26 cellular contexts compared by ENCODE assay signal in genomic region chr14:94395306-94395899, GRCh38. TPM values are rescaled to one million over a fixed set of nuclear protein-coding genes. Genes with fewer than 3 reads are reported as not detected.
A peak's percentile ranks its signal among the peaks of the same experiment; 100 is the strongest.
DNase-seq lines count a peak whose midpoint lies in the region; ATAC-seq, FAIRE-seq and TF ChIP-seq lines count a peak whose summit lies in the region.
"Had no signal": no experiment of that assay in that cellular context is flagged by ENCODE, and none has a peak within 500 bp of the region (broad histone marks: within the 10 kb centered on the region; RNA-seq: fewer than 3 reads in every experiment).

No MANE protein-coding gene starts in this region.

- H4K20me1 ChIP-seq in HepG2 (ENCODE audit: insufficient read depth, low read length) = no peaks in the 10 kb centered on the region
- no peaks in the 10 kb centered on the region for H4K20me1 ChIP-seq in SK-N-SH (ENCODE audit: insufficient read depth)
- H4K20me1 ChIP-seq: BLaER1 had no signal

- CTCF ChIA-PET in HepG2 (lab: Yijun Ruan, JAX; ENCODE audit: low intra/inter-chr PET ratio, low total read pairs) = no interaction called here
- CTCF ChIA-PET in SK-N-SH (lab: Yijun Ruan, JAX) = no interaction called here

- H3K27me3 ChIP-seq in HepG2 (ENCODE audit: control insufficient read depth in 1 of 2, insufficient read depth in 2 of 2, low read length in 2 of 2) (no peaks in the 10 kb centered on the region), upper lobe of right lung (no peaks in the 10 kb centered on the region), SK-N-SH (ENCODE audit: insufficient read depth) (no peaks in the 10 kb centered on the region)
- H3K27me3 ChIP-seq: BLaER1, right atrium auricular region, SJSA1 had no signal

- peaks cover 48% of the 10 kb centered on the region for H3K4me1 Mint-ChIP-seq in activated T-cell treated with anti-CD3 and anti-CD28 coated beads, Interleukin-2, amount 50 U/mL, for 72 hours (ENCODE audit: low read depth)
- peaks cover 44% of the 10 kb centered on the region for H3K4me1 Mint-ChIP-seq in activated T-cell treated with anti-CD3 and anti-CD28 coated beads, Interleukin-2, amount 50 U/mL, for 24 hours (ENCODE audit: low read depth)
- H3K4me1 Mint-ChIP-seq in activated T-helper 1 cell treated with anti-CD3 and anti-CD28 coated beads, Interleukin-12 subunit alpha, Interleukin-12 subunit beta, Interleukin-2, Interleukin-4 antibody, amounts not matched to agents 30 ng/mL and 10 ng/mL and 1 ng/mL, durations not matched to agents 14 hours and 24 hours and 36 hours (ENCODE audit: low read depth) = peaks cover 46% of the 10 kb centered on the region

- H3K9ac ChIP-seq in HepG2 (ENCODE audit: insufficient read depth, low read depth, low read length) = peak overlapping the region; percentile 72
- no peak overlapping the region for H3K9ac ChIP-seq in SK-N-SH
- H3K9ac ChIP-seq: BLaER1 had no signal

- H3K4me3 ChIP-seq in HepG2 (replicated peaks in 1 of 3; ENCODE audit: insufficient read depth in 1 of 3, low read depth in 2 of 3, low read length in 3 of 3) (peak overlapping the region; percentile 28 to 67 (median 35); a peak in 5 of 6 replicates), upper lobe of right lung (no peak overlapping the region), SK-N-SH (ENCODE audit: low read depth in 2 of 2, low read length in 1 of 2) (no peak overlapping the region)
- H3K4me3 ChIP-seq: BLaER1, right atrium auricular region, SJSA1 had no signal

- no peaks in the 10 kb centered on the region for H3K9me3 ChIP-seq in HepG2 (ENCODE audit: low read length)
- H3K9me3 ChIP-seq in upper lobe of right lung = no peaks in the 10 kb centered on the region
- no peaks in the 10 kb centered on the region for H3K9me3 ChIP-seq in SK-N-SH
- H3K9me3 ChIP-seq: BLaER1, right atrium auricular region, SJSA1 had no signal

- H3K4me3 Mint-ChIP-seq in activated T-cell treated with anti-CD3 and anti-CD28 coated beads, Interleukin-2, amount 50 U/mL, for 72 hours = peak overlapping the region in 1 of 2 donors; percentile 75
- no peak overlapping the region for H3K4me3 Mint-ChIP-seq in activated T-cell treated with anti-CD3 and anti-CD28 coated beads, Interleukin-2, amount 50 U/mL, for 24 hours
- no peak overlapping the region for H3K4me3 Mint-ChIP-seq in activated T-helper 1 cell treated with anti-CD3 and anti-CD28 coated beads, Interleukin-12 subunit alpha, Interleukin-12 subunit beta, Interleukin-2, Interleukin-4 antibody, amounts not matched to agents 30 ng/mL and 10 ng/mL and 1 ng/mL, durations not matched to agents 14 hours and 24 hours and 36 hours
- H3K4me3 Mint-ChIP-seq: activated naive CD4-positive, alpha-beta T cell treated with anti-CD3 and anti-CD28 coated beads, Interleukin-2, amount 50 U/mL, for 24 hours; activated T-cell treated with anti-CD3 and anti-CD28 coated beads, Interleukin-2, amount 50 U/mL, for 4 hours had no signal

- TF ChIP-seq RAD21 in HepG2 (CRISPR knock-in tag; IDR thresholded peaks at IDR 0.05) (no peak), SK-N-SH (IDR thresholded peaks at IDR 0.05; ENCODE audit: low read length) (no peak)

- TF ChIP-seq EP300 in HepG2 (IDR thresholded peaks at IDR 0.05; ENCODE audit: low read depth in 2 of 2, low read length in 2 of 2) (no peak), HepG2 (CRISPR knock-in tag; IDR thresholded peaks at IDR 0.05; ENCODE audit: borderline replicate concordance) (no peak), SK-N-SH (IDR thresholded peaks at IDR 0.05; ENCODE audit: borderline replicate concordance in 1 of 2, low read depth in 1 of 2, low read length in 1 of 2) (no peak)

- no peak for ATAC-seq in activated T-cell treated with anti-CD3 and anti-CD28 coated beads, Interleukin-2, amount 50 U/mL, for 72 hours (replicated peaks in 1 of 2)
- ATAC-seq in HepG2 (peak; percentile 45), upper lobe of right lung (no peak)

- POLR2A ChIA-PET in HepG2 (lab: Yijun Ruan, JAX) = interaction anchor here (0.8 to 8.9 kb wide), 17 partner anchors 8 to 436 kb away, joined by 3 to 180 read pairs (median 6); partner anchors contain the start of genes SERPINA1, SERPINA10 and SERPINA6
- POLR2A ChIA-PET in SK-N-SH (lab: Yijun Ruan, JAX) = no interaction called here

- H2AFZ ChIP-seq in HepG2 (ENCODE audit: low read length) (no peak overlapping the region), SK-N-SH (ENCODE audit: low read depth) (no peak overlapping the region)

- WGBS in HepG2 (ENCODE audit: low lambda C conversion rate) = 1% methylated on average over 4 of the region's 4 CpGs
- 61% methylated on average over 4 of the region's 4 CpGs for WGBS in SK-N-SH (ENCODE audit: low lambda C conversion rate)

- peak overlapping the region; percentile 87 for H3K27ac ChIP-seq in HepG2 (ENCODE audit: extremely low read length, insufficient read depth, low read length)
- peak overlapping the region; percentile 47 for H3K27ac ChIP-seq in upper lobe of right lung
- no peak overlapping the region for H3K27ac ChIP-seq in SK-N-SH (ENCODE audit: low read depth in 2 of 2, low read length in 1 of 2)
- H3K27ac ChIP-seq: BLaER1, right atrium auricular region, SJSA1 had no signal

- H3K4me1 ChIP-seq in HepG2 (ENCODE audit: insufficient read depth, low read length) (peaks cover 100% of the 10 kb centered on the region), upper lobe of right lung (peaks cover 29% of the 10 kb centered on the region), SK-N-SH (ENCODE audit: control insufficient read depth in 1 of 2, insufficient read depth in 2 of 2, low read depth in 1 of 2, low read length in 1 of 2) (peaks cover 0 to 16% of the 10 kb centered on the region in 2 experiments; a peak in 1 of 4 replicates)
- H3K4me1 ChIP-seq: right atrium auricular region had no signal

- in situ Hi-C loops in HepG2 (cut with HindIII; ENCODE audit: extremely low pct_ligation_motif_present, low pct_unique_long_range_greater_than_20kb) = no loop called here

- peaks cover 2% of the 10 kb centered on the region for H3F3A ChIP-seq in SK-N-SH (replicated peaks; ENCODE audit: insufficient read depth)

- no TSS peak for BruUV-seq in HepG2 (replicated peaks; lab: Mats Ljungman, UMichigan)

- intact Hi-C loops in activated T-helper 1 cell treated with anti-CD3 and anti-CD28 coated beads, Interleukin-12 subunit alpha, Interleukin-12 subunit beta, Interleukin-2, Interleukin-4 antibody, amounts not matched to agents 30 ng/mL and 10 ng/mL and 1 ng/mL, durations not matched to agents 14 hours and 24 hours and 36 hours (cut with micrococcal nuclease) = loop anchor here (10.0 kb wide), 1 partner anchor 221 kb away; the partner anchor contains the start of gene PPP4R4
- intact Hi-C loops in HepG2 (cut with micrococcal nuclease; ENCODE audit: unreplicated experiment) (no loop called here), upper lobe of right lung (cut with DNase I) (no loop called here)

- peaks cover 40% of the 10 kb centered on the region for H3K27me3 Mint-ChIP-seq in activated T-cell treated with anti-CD3 and anti-CD28 coated beads, Interleukin-2, amount 50 U/mL, for 72 hours (ENCODE audit: low read depth)
- peaks cover 20% of the 10 kb centered on the region for H3K27me3 Mint-ChIP-seq in activated T-cell treated with anti-CD3 and anti-CD28 coated beads, Interleukin-2, amount 50 U/mL, for 24 hours
- peaks cover 24% of the 10 kb centered on the region for H3K27me3 Mint-ChIP-seq in activated T-helper 1 cell treated with anti-CD3 and anti-CD28 coated beads, Interleukin-12 subunit alpha, Interleukin-12 subunit beta, Interleukin-2, Interleukin-4 antibody, amounts not matched to agents 30 ng/mL and 10 ng/mL and 1 ng/mL, durations not matched to agents 14 hours and 24 hours and 36 hours (ENCODE audit: insufficient read depth)

- H3K36me3 ChIP-seq in HepG2 (replicated peaks in 1 of 2; ENCODE audit: control insufficient read depth in 1 of 2, insufficient read depth in 2 of 2, low read length in 2 of 2) (no peaks in the 10 kb centered on the region), upper lobe of right lung (no peaks in the 10 kb centered on the region), SK-N-SH (replicated peaks in 1 of 2; ENCODE audit: control insufficient read depth in 1 of 2, insufficient read depth in 2 of 2, low read length in 1 of 2) (no peaks in the 10 kb centered on the region)
- H3K36me3 ChIP-seq: BLaER1, right atrium auricular region, SJSA1 had no signal

- peak overlapping the region; percentile 87 for H3K4me2 ChIP-seq in HepG2 (ENCODE audit: low read depth, low read length)
- H3K4me2 ChIP-seq in SK-N-SH = no peak overlapping the region
- H3K4me2 ChIP-seq: BLaER1 had no signal

- H3K36me3 Mint-ChIP-seq in activated T-cell treated with anti-CD3 and anti-CD28 coated beads, Interleukin-2, amount 50 U/mL, for 72 hours (ENCODE audit: insufficient read depth in 2 of 2) = peaks cover 0 to 2% of the 10 kb centered on the region in 2 donors
- no peaks in the 10 kb centered on the region for H3K36me3 Mint-ChIP-seq in activated T-cell treated with anti-CD3 and anti-CD28 coated beads, Interleukin-2, amount 50 U/mL, for 24 hours (ENCODE audit: low read depth)
- H3K36me3 Mint-ChIP-seq in activated T-helper 1 cell treated with anti-CD3 and anti-CD28 coated beads, Interleukin-12 subunit alpha, Interleukin-12 subunit beta, Interleukin-2, Interleukin-4 antibody, amounts not matched to agents 30 ng/mL and 10 ng/mL and 1 ng/mL, durations not matched to agents 14 hours and 24 hours and 36 hours (ENCODE audit: low read depth) = peaks cover 3% of the 10 kb centered on the region
- H3K36me3 Mint-ChIP-seq: activated naive CD4-positive, alpha-beta T cell treated with anti-CD3 and anti-CD28 coated beads, Interleukin-2, amount 50 U/mL, for 24 hours had no signal

- H3K79me2 ChIP-seq in HepG2 (ENCODE audit: insufficient read depth, low read length) = peaks cover 3% of the 10 kb centered on the region
- H3K79me2 ChIP-seq in SK-N-SH (ENCODE audit: insufficient read depth) = no peaks in the 10 kb centered on the region

- TF ChIP-seq POLR2A in HepG2 (IDR thresholded peaks at IDR 0.05; ENCODE audit: insufficient read depth in 1 of 2, low read depth in 2 of 2, low read length in 2 of 2) = no peak

- no peak for FAIRE-seq in HepG2 (lab: Jason Lieb, UNC)
- FAIRE-seq: astrocyte, islet of Langerhans had no signal

- H3K9me3 Mint-ChIP-seq in activated T-cell treated with anti-CD3 and anti-CD28 coated beads, Interleukin-2, amount 50 U/mL, for 72 hours = peaks cover 2 to 6% of the 10 kb centered on the region in 2 donors
- peaks cover 2% of the 10 kb centered on the region for H3K9me3 Mint-ChIP-seq in activated T-cell treated with anti-CD3 and anti-CD28 coated beads, Interleukin-2, amount 50 U/mL, for 24 hours
- no peaks in the 10 kb centered on the region for H3K9me3 Mint-ChIP-seq in activated T-helper 1 cell treated with anti-CD3 and anti-CD28 coated beads, Interleukin-12 subunit alpha, Interleukin-12 subunit beta, Interleukin-2, Interleukin-4 antibody, amounts not matched to agents 30 ng/mL and 10 ng/mL and 1 ng/mL, durations not matched to agents 14 hours and 24 hours and 36 hours
- H3K9me3 Mint-ChIP-seq: activated naive CD4-positive, alpha-beta T cell treated with anti-CD3 and anti-CD28 coated beads, Interleukin-2, amount 50 U/mL, for 24 hours; activated T-cell treated with anti-CD3 and anti-CD28 coated beads, Interleukin-2, amount 50 U/mL, for 4 hours had no signal

- no peaks in the 10 kb centered on the region for H3K9me2 ChIP-seq in SK-N-SH

- peak overlapping the region; percentile 93 for H3K27ac Mint-ChIP-seq in activated T-cell treated with anti-CD3 and anti-CD28 coated beads, Interleukin-2, amount 50 U/mL, for 72 hours
- no peak overlapping the region for H3K27ac Mint-ChIP-seq in activated T-cell treated with anti-CD3 and anti-CD28 coated beads, Interleukin-2, amount 50 U/mL, for 24 hours
- H3K27ac Mint-ChIP-seq in activated T-helper 1 cell treated with anti-CD3 and anti-CD28 coated beads, Interleukin-12 subunit alpha, Interleukin-12 subunit beta, Interleukin-2, Interleukin-4 antibody, amounts not matched to agents 30 ng/mL and 10 ng/mL and 1 ng/mL, durations not matched to agents 14 hours and 24 hours and 36 hours = peak overlapping the region; percentile 88
- H3K27ac Mint-ChIP-seq: activated naive CD4-positive, alpha-beta T cell treated with anti-CD3 and anti-CD28 coated beads, Interleukin-2, amount 50 U/mL, for 24 hours had no signal

- TF ChIP-seq CTCF in HepG2 (CRISPR knock-in tag; IDR thresholded peaks at IDR 0.05) = no peak
- no peak for TF ChIP-seq CTCF in upper lobe of right lung (IDR thresholded peaks at IDR 0.05)
- TF ChIP-seq CTCF in SK-N-SH (IDR thresholded peaks at IDR 0.05) = no peak

- no peak for DNase-seq in activated T-cell treated with anti-CD3 and anti-CD28 coated beads, Interleukin-2, amount 50 U/mL, for 72 hours
- DNase-seq in activated T-cell treated with anti-CD3 and anti-CD28 coated beads, Interleukin-2, amount 50 U/mL, for 24 hours = no peak
- DNase-seq in activated T-helper 1 cell treated with anti-CD3 and anti-CD28 coated beads, Interleukin-12 subunit alpha, Interleukin-12 subunit beta, Interleukin-2, Interleukin-4 antibody, amounts not matched to agents 30 ng/mL and 10 ng/mL and 1 ng/mL, durations not matched to agents 14 hours and 24 hours and 36 hours (ENCODE audit: low spot score) = no peak
- DNase-seq in HepG2 (ENCODE audit: low spot score) = no peak
- DNase-seq in upper lobe of right lung = no peak
- no peak for DNase-seq in SK-N-SH
- no peak for DNase-seq in NCI-H1417 treated with DMSO at 0.1 percent for 48 hours (lab: John Stamatoyannopoulos, UW)
- DNase-seq in NCI-H345 treated with DMSO at 0.1 percent for 48 hours (lab: John Stamatoyannopoulos, UW; ENCODE audit: unreplicated experiment) = no peak
- DNase-seq: ACHN; activated CD8-positive, alpha-beta memory T cell treated with anti-CD3 and anti-CD28 coated beads for 24 hours; activated T-cell treated with anti-CD3 and anti-CD28 coated beads, Interleukin-2, amount 50 U/mL, for 4 hours; DMS 273 treated with DMSO at 0.1 percent for 48 hours; effector CD4-positive, alpha-beta T cell; foreskin melanocyte; NCI-H1105 treated with DMSO at 0.1 percent for 48 hours; NCI-H2107; T-helper 2 cell had no signal

RNA-seq across cellular contexts. Expression of gene SERPINA1, which starts 7.0 kb away (rescaled TPM):
- total RNA-seq in activated T-cell treated with anti-CD3 and anti-CD28 coated beads, Interleukin-2, amount 50 U/mL, for 72 hours = 10 to 100 TPM; 20.3 to 68.9 TPM
- total RNA-seq in activated T-helper 1 cell treated with anti-CD3 and anti-CD28 coated beads, Interleukin-12 subunit alpha, Interleukin-12 subunit beta, Interleukin-2, Interleukin-4 antibody, amounts not matched to agents 30 ng/mL and 10 ng/mL and 1 ng/mL, durations not matched to agents 14 hours and 24 hours and 36 hours = 0.12 TPM in 1 of 2 replicates, not detected in the other
- 2,013 and 3,266 TPM in 2 replicates for total RNA-seq in HepG2 (2016; rRNA removed; fragmentation: Illumina TruSeq; extraction: Trizol)
- total RNA-seq in HepG2 (2016; cell fraction: cytosol; rRNA removed; fragmentation: Illumina TruSeq; extraction: Trizol; ENCODE audit: low read depth) = 1,032 and 1,133 TPM in 2 replicates
- total RNA-seq in HepG2 (2016; cell fraction: insoluble cytoplasmic fraction; rRNA removed; fragmentation: Illumina TruSeq; extraction: Trizol) = 1,778 and 3,168 TPM in 2 replicates
- total RNA-seq in HepG2 (2016; cell fraction: membrane; rRNA removed; fragmentation: Illumina TruSeq; extraction: Trizol) = 2,429 and 2,540 TPM in 2 replicates
- total RNA-seq in HepG2 (2016; cell fraction: nucleus; rRNA removed; fragmentation: Illumina TruSeq; extraction: Trizol) = 3,105 and 3,600 TPM in 2 replicates
- 11,015 and 14,177 TPM in 2 replicates for polyA plus RNA-seq in HepG2 (2011; rRNA removed)
- polyA plus RNA-seq in HepG2 (2011; cell fraction: cytosol; rRNA removed) = 9,533 and 11,655 TPM in 2 replicates
- polyA plus RNA-seq in HepG2 (2011; cell fraction: nucleus; rRNA removed) = 2,313 and 3,208 TPM in 2 replicates
- polyA plus RNA-seq in HepG2 (2012) = 7,481 and 10,843 TPM in 2 replicates
- 4,767 and 4,962 TPM in 2 replicates for polyA plus RNA-seq in HepG2 (2016; cell fraction: cytosol; fragmentation: Illumina TruSeq; extraction: Trizol; ENCODE audit: low read depth)
- 4,118 and 4,730 TPM in 2 replicates for polyA plus RNA-seq in HepG2 (2016; cell fraction: insoluble cytoplasmic fraction; fragmentation: Illumina TruSeq; extraction: Trizol; ENCODE audit: low read depth)
- 6,083 and 6,679 TPM in 2 replicates for polyA plus RNA-seq in HepG2 (2016; cell fraction: membrane; fragmentation: Illumina TruSeq; extraction: Trizol; ENCODE audit: low read depth)
- 8,870 and 9,648 TPM in 2 replicates for polyA plus RNA-seq in HepG2 (2016; cell fraction: nucleus; fragmentation: Illumina TruSeq; extraction: Trizol; ENCODE audit: insufficient read depth, low read depth)
- 7.6 and 11,192 TPM in 2 replicates for polyA minus RNA-seq in HepG2 (2011; rRNA and poly(A)+ RNA removed; ENCODE audit: low replicate concordance)
- 3,443 and 4,995 TPM in 2 replicates for polyA minus RNA-seq in HepG2 (2011; cell fraction: cytosol; rRNA and poly(A)+ RNA removed)
- 1,177 and 2,207 TPM in 2 replicates for polyA minus RNA-seq in HepG2 (2011; cell fraction: nucleus; rRNA and poly(A)+ RNA removed)
- total RNA-seq in upper lobe of right lung = 1,017 TPM
- polyA plus RNA-seq in SK-N-SH (2012; rRNA removed) = 10.5 and 11.3 TPM in 2 replicates
- 9.8 and 10.6 TPM in 2 replicates for polyA plus RNA-seq in SK-N-SH (2012; cell fraction: cytosol; rRNA removed)
- 4.5 and 6.2 TPM in 2 replicates for polyA plus RNA-seq in SK-N-SH (2012; cell fraction: nucleus; rRNA removed)

RNA-seq across cellular contexts. Expression of gene SERPINA2, which starts 28.9 kb away (rescaled TPM):
- total RNA-seq in activated T-cell treated with anti-CD3 and anti-CD28 coated beads, Interleukin-2, amount 50 U/mL, for 72 hours = not detected
- not detected in 2 replicates for total RNA-seq in activated T-helper 1 cell treated with anti-CD3 and anti-CD28 coated beads, Interleukin-12 subunit alpha, Interleukin-12 subunit beta, Interleukin-2, Interleukin-4 antibody, amounts not matched to agents 30 ng/mL and 10 ng/mL and 1 ng/mL, durations not matched to agents 14 hours and 24 hours and 36 hours
- total RNA-seq in HepG2 (2016; rRNA removed; fragmentation: Illumina TruSeq; extraction: Trizol) (0.24 TPM in 1 of 2 replicates, not detected in the other), upper lobe of right lung (not detected)
- total RNA-seq in HepG2 (2016; cell fraction: cytosol; rRNA removed; fragmentation: Illumina TruSeq; extraction: Trizol; ENCODE audit: low read depth) = not detected in 2 replicates
- total RNA-seq in HepG2 (2016; cell fraction: insoluble cytoplasmic fraction; rRNA removed; fragmentation: Illumina TruSeq; extraction: Trizol) = 0.21 TPM in 1 of 2 replicates, not detected in the other
- not detected in 2 replicates for total RNA-seq in HepG2 (2016; cell fraction: membrane; rRNA removed; fragmentation: Illumina TruSeq; extraction: Trizol)
- total RNA-seq in HepG2 (2016; cell fraction: nucleus; rRNA removed; fragmentation: Illumina TruSeq; extraction: Trizol) = not detected in 2 replicates
- polyA plus RNA-seq in HepG2 (2011; rRNA removed) (0.08 TPM in 1 of 2 replicates, not detected in the other), SK-N-SH (2012; rRNA removed) (not detected in 2 replicates)
- polyA plus RNA-seq in HepG2 (2011; cell fraction: cytosol; rRNA removed) = not detected in 2 replicates
- polyA plus RNA-seq in HepG2 (2011; cell fraction: nucleus; rRNA removed) = 0.81 and 0.84 TPM in 2 replicates
- polyA plus RNA-seq in HepG2 (2012) = 0.17 TPM in 1 of 2 replicates, not detected in the other
- polyA plus RNA-seq in HepG2 (2016; cell fraction: cytosol; fragmentation: Illumina TruSeq; extraction: Trizol; ENCODE audit: low read depth) = not detected in 2 replicates
- not detected in 2 replicates for polyA plus RNA-seq in HepG2 (2016; cell fraction: insoluble cytoplasmic fraction; fragmentation: Illumina TruSeq; extraction: Trizol; ENCODE audit: low read depth)
- 0.21 TPM in 1 of 2 replicates, not detected in the other for polyA plus RNA-seq in HepG2 (2016; cell fraction: membrane; fragmentation: Illumina TruSeq; extraction: Trizol; ENCODE audit: low read depth)
- polyA plus RNA-seq in HepG2 (2016; cell fraction: nucleus; fragmentation: Illumina TruSeq; extraction: Trizol; ENCODE audit: insufficient read depth, low read depth) = not detected in 2 replicates
- polyA minus RNA-seq in HepG2 (2011; rRNA and poly(A)+ RNA removed; ENCODE audit: low replicate concordance) = not detected in 2 replicates
- not detected in 2 replicates for polyA minus RNA-seq in HepG2 (2011; cell fraction: cytosol; rRNA and poly(A)+ RNA removed)
- 0.87 and 1.4 TPM in 2 replicates for polyA minus RNA-seq in HepG2 (2011; cell fraction: nucleus; rRNA and poly(A)+ RNA removed)
- polyA plus RNA-seq in SK-N-SH (2012; cell fraction: cytosol; rRNA removed) = not detected in 2 replicates
- not detected in 2 replicates for polyA plus RNA-seq in SK-N-SH (2012; cell fraction: nucleus; rRNA removed)
- total RNA-seq: activated T-cell treated with anti-CD3 and anti-CD28 coated beads, Interleukin-2, amount 50 U/mL, for 4 hours; astrocyte; epithelial cell of proximal tubule; H4; right atrium auricular region; SJSA1; ureter had no signal

RNA-seq across cellular contexts. Expression of gene SERPINA11, which starts 57.2 kb away (rescaled TPM):
- total RNA-seq in activated T-cell treated with anti-CD3 and anti-CD28 coated beads, Interleukin-2, amount 50 U/mL, for 72 hours = not detected
- not detected in 2 replicates for total RNA-seq in activated T-helper 1 cell treated with anti-CD3 and anti-CD28 coated beads, Interleukin-12 subunit alpha, Interleukin-12 subunit beta, Interleukin-2, Interleukin-4 antibody, amounts not matched to agents 30 ng/mL and 10 ng/mL and 1 ng/mL, durations not matched to agents 14 hours and 24 hours and 36 hours
- total RNA-seq in HepG2 (2016; rRNA removed; fragmentation: Illumina TruSeq; extraction: Trizol) (9.8 and 21.2 TPM in 2 replicates), upper lobe of right lung (not detected)
- total RNA-seq in HepG2 (2016; cell fraction: cytosol; rRNA removed; fragmentation: Illumina TruSeq; extraction: Trizol; ENCODE audit: low read depth) = 4.9 TPM in 2 replicates
- 7.7 and 19.9 TPM in 2 replicates for total RNA-seq in HepG2 (2016; cell fraction: insoluble cytoplasmic fraction; rRNA removed; fragmentation: Illumina TruSeq; extraction: Trizol)
- total RNA-seq in HepG2 (2016; cell fraction: membrane; rRNA removed; fragmentation: Illumina TruSeq; extraction: Trizol) = 6.8 and 7.2 TPM in 2 replicates
- 17.5 and 21.4 TPM in 2 replicates for total RNA-seq in HepG2 (2016; cell fraction: nucleus; rRNA removed; fragmentation: Illumina TruSeq; extraction: Trizol)
- polyA plus RNA-seq in HepG2 (2011; rRNA removed) (131 and 142 TPM in 2 replicates), SK-N-SH (2012; rRNA removed) (not detected in 2 replicates)
- 228 and 231 TPM in 2 replicates for polyA plus RNA-seq in HepG2 (2011; cell fraction: cytosol; rRNA removed)
- 105 and 121 TPM in 2 replicates for polyA plus RNA-seq in HepG2 (2011; cell fraction: nucleus; rRNA removed)
- polyA plus RNA-seq in HepG2 (2012) = 284 and 307 TPM in 2 replicates
- 9.3 and 10.7 TPM in 2 replicates for polyA plus RNA-seq in HepG2 (2016; cell fraction: cytosol; fragmentation: Illumina TruSeq; extraction: Trizol; ENCODE audit: low read depth)
- 10.5 and 15.9 TPM in 2 replicates for polyA plus RNA-seq in HepG2 (2016; cell fraction: insoluble cytoplasmic fraction; fragmentation: Illumina TruSeq; extraction: Trizol; ENCODE audit: low read depth)
- 8.6 and 9.0 TPM in 2 replicates for polyA plus RNA-seq in HepG2 (2016; cell fraction: membrane; fragmentation: Illumina TruSeq; extraction: Trizol; ENCODE audit: low read depth)
- 40.1 and 45.5 TPM in 2 replicates for polyA plus RNA-seq in HepG2 (2016; cell fraction: nucleus; fragmentation: Illumina TruSeq; extraction: Trizol; ENCODE audit: insufficient read depth, low read depth)
- 88.7 TPM in 1 of 2 replicates, not detected in the other for polyA minus RNA-seq in HepG2 (2011; rRNA and poly(A)+ RNA removed; ENCODE audit: low replicate concordance)
- 75.9 and 114 TPM in 2 replicates for polyA minus RNA-seq in HepG2 (2011; cell fraction: cytosol; rRNA and poly(A)+ RNA removed)
- 62.1 and 71.2 TPM in 2 replicates for polyA minus RNA-seq in HepG2 (2011; cell fraction: nucleus; rRNA and poly(A)+ RNA removed)
- not detected in 2 replicates for polyA plus RNA-seq in SK-N-SH (2012; cell fraction: cytosol; rRNA removed)
- polyA plus RNA-seq in SK-N-SH (2012; cell fraction: nucleus; rRNA removed) = not detected in 2 replicates
- total RNA-seq: activated T-cell treated with anti-CD3 and anti-CD28 coated beads, Interleukin-2, amount 50 U/mL, for 4 hours; epithelial cell of proximal tubule; H4; right atrium auricular region; SJSA1; ureter had no signal

Comparison
In these comparisons a context has a peak if more than half of its experiments do, and no peak if none do; other contexts are left out.
1. H3K27ac ChIP-seq: peak in HepG2 (single experiment) and upper lobe of right lung (single experiment); none in SK-N-SH (0 of 2).
2. H3K4me3 ChIP-seq: peak in HepG2 (3 of 3); none in upper lobe of right lung (single experiment) and SK-N-SH (0 of 2).
3. RNA of gene SERPINA1, which starts 7.0 kb away (total RNA-seq): 1,032 to 3,600 TPM in HepG2, 1,017 TPM in upper lobe of right lung (single experiment) and 20.3 to 68.9 TPM in activated T-cell treated with anti-CD3 and anti-CD28 coated beads, Interleukin-2, amount 50 U/mL, for 72 hours; 0.12 TPM in activated T-helper 1 cell treated with anti-CD3 and anti-CD28 coated beads, Interleukin-12 subunit alpha, Interleukin-12 subunit beta, Interleukin-2, Interleukin-4 antibody, amounts not matched to agents 30 ng/mL and 10 ng/mL and 1 ng/mL, durations not matched to agents 14 hours and 24 hours and 36 hours; every median in the first group is over 10 times any median in the second.